8 cellular contexts compared by ENCODE assay signal in the genomic region with DNA sequence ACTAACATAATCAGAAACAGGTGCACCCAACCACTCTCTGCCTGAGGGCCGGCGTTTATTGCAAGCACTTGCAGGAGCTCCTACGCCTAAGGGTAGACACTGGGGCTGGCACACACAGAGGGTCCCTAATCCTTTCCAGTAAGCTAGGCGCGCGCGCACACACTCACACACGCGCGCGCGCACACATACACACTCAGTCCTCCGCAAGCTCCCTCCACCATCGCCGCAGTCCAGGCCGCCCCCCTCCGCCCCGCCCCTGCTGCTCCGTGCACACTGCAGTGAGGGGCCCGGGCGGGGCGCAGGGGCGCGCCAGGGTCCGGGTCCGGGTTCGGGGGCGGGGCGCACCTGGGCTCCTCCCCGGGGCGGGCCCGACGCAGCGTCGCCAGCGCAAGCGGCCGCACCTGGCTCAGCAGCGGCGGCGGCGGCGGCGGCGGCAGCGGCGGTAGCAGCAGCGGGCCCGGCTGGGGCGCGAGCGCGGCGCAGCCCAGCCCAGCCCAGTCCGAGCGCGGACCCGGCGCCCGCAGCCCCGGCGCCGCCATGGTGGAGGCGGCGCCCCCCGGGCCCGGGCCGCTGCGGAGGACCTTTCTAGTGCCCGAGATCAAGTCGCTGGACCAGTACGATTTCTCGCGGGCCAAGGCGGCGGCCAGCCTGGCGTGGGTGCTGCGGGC. TPM values are rescaled to one million over a fixed set of nuclear protein-coding genes. Genes with fewer than 3 reads are reported as not detected.
DNase-seq lines count a peak whose midpoint lies in the region; ATAC-seq and TF ChIP-seq lines count a peak whose summit lies in the region.

A gene with protein sequence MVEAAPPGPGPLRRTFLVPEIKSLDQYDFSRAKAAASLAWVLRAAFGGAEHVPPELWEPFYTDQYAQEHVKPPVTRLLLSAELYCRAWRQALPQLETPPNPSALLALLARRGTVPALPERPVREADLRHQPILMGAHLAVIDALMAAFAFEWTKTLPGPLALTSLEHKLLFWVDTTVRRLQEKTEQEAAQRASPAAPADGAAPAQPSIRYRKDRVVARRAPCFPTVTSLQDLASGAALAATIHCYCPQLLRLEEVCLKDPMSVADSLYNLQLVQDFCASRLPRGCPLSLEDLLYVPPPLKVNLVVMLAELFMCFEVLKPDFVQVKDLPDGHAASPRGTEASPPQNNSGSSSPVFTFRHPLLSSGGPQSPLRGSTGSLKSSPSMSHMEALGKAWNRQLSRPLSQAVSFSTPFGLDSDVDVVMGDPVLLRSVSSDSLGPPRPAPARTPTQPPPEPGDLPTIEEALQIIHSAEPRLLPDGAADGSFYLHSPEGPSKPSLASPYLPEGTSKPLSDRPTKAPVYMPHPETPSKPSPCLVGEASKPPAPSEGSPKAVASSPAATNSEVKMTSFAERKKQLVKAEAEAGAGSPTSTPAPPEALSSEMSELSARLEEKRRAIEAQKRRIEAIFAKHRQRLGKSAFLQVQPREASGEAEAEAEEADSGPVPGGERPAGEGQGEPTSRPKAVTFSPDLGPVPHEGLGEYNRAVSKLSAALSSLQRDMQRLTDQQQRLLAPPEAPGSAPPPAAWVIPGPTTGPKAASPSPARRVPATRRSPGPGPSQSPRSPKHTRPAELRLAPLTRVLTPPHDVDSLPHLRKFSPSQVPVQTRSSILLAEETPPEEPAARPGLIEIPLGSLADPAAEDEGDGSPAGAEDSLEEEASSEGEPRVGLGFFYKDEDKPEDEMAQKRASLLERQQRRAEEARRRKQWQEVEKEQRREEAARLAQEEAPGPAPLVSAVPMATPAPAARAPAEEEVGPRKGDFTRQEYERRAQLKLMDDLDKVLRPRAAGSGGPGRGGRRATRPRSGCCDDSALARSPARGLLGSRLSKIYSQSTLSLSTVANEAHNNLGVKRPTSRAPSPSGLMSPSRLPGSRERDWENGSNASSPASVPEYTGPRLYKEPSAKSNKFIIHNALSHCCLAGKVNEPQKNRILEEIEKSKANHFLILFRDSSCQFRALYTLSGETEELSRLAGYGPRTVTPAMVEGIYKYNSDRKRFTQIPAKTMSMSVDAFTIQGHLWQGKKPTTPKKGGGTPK (plus strand): TSS at position 398 of the 668 bp plus-strand sequence. CDS start 140 bp downstream, at position 538.

- DNase-seq in activated gamma-delta T cell treated with Interleukin-2 at 50 U/mL for 16 hours: peak; percentile 31
- DNase-seq in activated gamma-delta T cell (lab: John Stamatoyannopoulos, UW): no peak
- DNase-seq in NCI-H2171 (lab: John Stamatoyannopoulos, UW): peak; percentile 86
- peak; percentile 74 for DNase-seq in activated CD8-positive, alpha-beta memory T cell treated with anti-CD3 and anti-CD28 coated beads for 24 hours
- peak; percentile 13 for DNase-seq in fibroblast of the aortic adventitia (ENCODE audit: low read depth)
- DNase-seq in occipital lobe (lab: John Stamatoyannopoulos, UW): no peak

- ATAC-seq in GM19455 (IDR thresholded peaks at IDR 0.05; ENCODE audit: unreplicated experiment) (no peak), HG03378 (IDR thresholded peaks at IDR 0.05; ENCODE audit: unreplicated experiment) (no peak)

- no peak within 1 kb of the TSS for H3K4me3 ChIP-seq in fibroblast of the aortic adventitia (ENCODE audit: low read depth, low read length)

- TF ChIP-seq CTCF in fibroblast of the aortic adventitia (IDR thresholded peaks at IDR 0.05; ENCODE audit: insufficient read depth, low read length): no peak

RNA-seq across cellular contexts. Expression of the gene that starts here (rescaled TPM):
- total RNA-seq in fibroblast of the aortic adventitia (ENCODE audit: low replicate concordance) (not detected in 2 replicates), occipital lobe (17.0 TPM)

Comparison
In these comparisons a context has a peak if more than half of its experiments do, and no peak if none do; other contexts are left out.
1. RNA of the gene that starts here (total RNA-seq): 17.0 TPM in occipital lobe (single experiment); not detected in fibroblast of the aortic adventitia; every median in the first group is over 10 times any median in the second.
2. DNase-seq: peak in activated gamma-delta T cell treated with Interleukin-2 at 50 U/mL for 16 hours (single experiment), NCI-H2171 (single experiment) and activated CD8-positive, alpha-beta memory T cell treated with anti-CD3 and anti-CD28 coated beads for 24 hours (single experiment); none in activated gamma-delta T cell (single experiment) and occipital lobe (single experiment).
3. Peak in DNase-seq in fibroblast of the aortic adventitia; RNA of the gene not detected or under 1 TPM.